In the genomic region with DNA sequence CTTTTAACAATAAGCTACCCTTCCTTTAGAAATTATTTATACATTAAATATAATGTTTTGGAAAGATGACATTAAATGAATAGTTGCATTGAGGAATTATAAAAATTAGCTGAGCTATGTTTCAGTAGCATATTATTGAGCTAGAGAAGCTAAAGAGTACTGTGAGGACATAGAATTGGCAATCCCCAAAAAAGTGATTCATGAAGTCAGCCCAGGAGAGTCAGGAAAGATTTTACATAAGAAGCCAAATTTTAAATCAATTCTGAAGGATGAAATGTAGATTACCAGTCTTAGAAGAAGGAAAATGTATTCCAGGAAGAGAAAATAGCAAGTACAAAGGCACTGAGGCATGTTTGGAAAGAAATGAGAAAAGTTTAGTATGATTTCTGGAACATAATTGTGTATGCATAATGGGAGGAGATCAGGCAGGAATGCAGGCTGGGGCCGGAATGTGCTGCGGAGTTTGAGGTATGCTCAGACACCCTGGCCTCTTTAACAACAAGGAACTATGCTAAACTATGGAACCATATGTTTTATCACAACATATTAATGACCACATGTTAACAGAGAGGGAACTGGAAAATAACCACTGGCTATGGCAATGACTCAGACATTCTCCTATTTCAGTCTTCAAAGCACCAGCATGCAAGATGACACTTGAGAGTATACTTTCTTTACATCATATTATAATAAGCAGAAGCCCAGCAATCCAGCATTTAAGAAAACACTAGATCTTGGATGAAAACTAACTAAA, we compare ENCODE assay signal across 12 cellular contexts.
A peak's percentile ranks its signal among the peaks of the same experiment; 100 is the strongest.
DNase-seq lines count a peak whose midpoint lies in the region; ATAC-seq, FAIRE-seq and TF ChIP-seq lines count a peak whose summit lies in the region.
"Had no signal": no experiment of that assay in that cellular context is flagged by ENCODE, and none has a peak within 500 bp of the region (broad histone marks: within the 10 kb centered on the region; RNA-seq: fewer than 3 reads in every experiment).

No MANE protein-coding gene starts in this region.

- no peaks in the 10 kb centered on the region for H3K9me1 ChIP-seq in keratinocyte (ENCODE audit: control insufficient read depth, extremely low read depth, insufficient read depth, low read length)

- DNase-seq in COLO829 (ENCODE audit: low spot score) (peak; percentile 56), HFFc6 (peak; percentile 61), keratinocyte (ENCODE audit: low read depth, low spot score) (peak; percentile 44), middle frontal gyrus (ENCODE audit: extremely low spot score, low spot score) (no peak), NCI-H146 (lab: John Stamatoyannopoulos, UW) (no peak), T-helper 1 cell (no peak), COR-L47 (lab: John Stamatoyannopoulos, UW) (no peak)
- DNase-seq: mucosa of descending colon; NCI-H446; stimulated activated CD4-positive, alpha-beta T cell treated with anti-CD3 and anti-CD28 coated beads, Interleukin-2, amount 100 ng/mL, for 48 hours had no signal

- peaks cover 35% of the 10 kb centered on the region for H3K4me1 Mint-ChIP-seq in HFFc6 (ENCODE audit: low read depth)
- H3K4me1 Mint-ChIP-seq: CD14-positive monocyte had no signal

- peak overlapping the region; percentile 64 for H3K27ac ChIP-seq in keratinocyte (ENCODE audit: control insufficient read depth, insufficient read depth, low read length)

- no peak overlapping the region for H3K4me3 ChIP-seq in keratinocyte (ENCODE audit: control insufficient read depth in 2 of 3, extremely low read depth in 1 of 3, insufficient read depth in 2 of 3, low read depth in 1 of 3, low read length in 3 of 3)
- H3K4me3 ChIP-seq: mucosa of descending colon had no signal

- no peak overlapping the region for H3K9ac ChIP-seq in keratinocyte (ENCODE audit: control insufficient read depth, extremely low read depth, insufficient read depth, low read length)

- H3K4me2 ChIP-seq in keratinocyte (ENCODE audit: control insufficient read depth, extremely low read depth, insufficient read depth, low read depth, low read length) = no peak overlapping the region

- peak overlapping the region; percentile 3 for H2AFZ ChIP-seq in keratinocyte (ENCODE audit: control insufficient read depth, low read length)

- peak; percentile 96 for FAIRE-seq in keratinocyte (lab: Jason Lieb, UNC)

- H4K20me1 ChIP-seq in keratinocyte (ENCODE audit: control insufficient read depth, extremely low read depth, insufficient read depth, low read length) = no peaks in the 10 kb centered on the region

- no peaks in the 10 kb centered on the region for H3K9me3 ChIP-seq in keratinocyte (ENCODE audit: control insufficient read depth, low read depth, low read length)
- H3K9me3 ChIP-seq: mucosa of descending colon had no signal

- no peaks in the 10 kb centered on the region for H3K36me3 Mint-ChIP-seq in HFFc6 (ENCODE audit: low read depth)
- H3K36me3 Mint-ChIP-seq: CD14-positive monocyte had no signal

- H3K27me3 ChIP-seq in keratinocyte (ENCODE audit: control insufficient read depth, extremely low read depth, insufficient read depth, low read length) = no peaks in the 10 kb centered on the region

- no peaks in the 10 kb centered on the region for H3K36me3 ChIP-seq in keratinocyte (ENCODE audit: control insufficient read depth in 2 of 2, extremely low read depth in 1 of 2, insufficient read depth in 2 of 2, low read length in 2 of 2)

- ATAC-seq in SK-N-SH treated with all-trans-retinoic acid at 6 μM for 48 hours = peak; percentile 80
- ATAC-seq: mucosa of descending colon had no signal

- H3K27me3 Mint-ChIP-seq in HFFc6 (ENCODE audit: insufficient read depth) = no peaks in the 10 kb centered on the region

- H3K79me2 ChIP-seq in keratinocyte (ENCODE audit: control insufficient read depth, insufficient read depth, low read length) = no peaks in the 10 kb centered on the region

- H3K4me1 ChIP-seq in keratinocyte (ENCODE audit: control insufficient read depth, extremely low read depth, insufficient read depth, low read length) = peaks cover 17% of the 10 kb centered on the region

- TF ChIP-seq CTCF in HFFc6 (IDR thresholded peaks at IDR 0.05) (no peak), keratinocyte (optimal IDR thresholded peaks at IDR 0.05 in 1 of 3, IDR thresholded peaks at IDR 0.05 in 1 of 3, conservative IDR thresholded peaks at IDR 0.05 in 1 of 3; ENCODE audit: extremely low read depth in 1 of 3, insufficient read depth in 2 of 3, low read length in 3 of 3) (no peak)

- H3K27ac Mint-ChIP-seq in HFFc6 = peak overlapping the region; percentile 36
- H3K27ac Mint-ChIP-seq: CD14-positive monocyte had no signal

- H3K4me3 Mint-ChIP-seq in HFFc6 = no peak overlapping the region
- H3K4me3 Mint-ChIP-seq: CD14-positive monocyte had no signal

- no peaks in the 10 kb centered on the region for H3K9me3 Mint-ChIP-seq in HFFc6
- H3K9me3 Mint-ChIP-seq: CD14-positive monocyte had no signal

- dilution Hi-C loops in keratinocyte (cut with MboI; ENCODE audit: extremely low pct_ligation_motif_present, low sequenced_read_pairs) = no loop called here

TF ChIP-seq in SK-N-SH treated with all-trans-retinoic acid at 6 μM for 48 hours, 23 proteins besides CTCF, POLR2A, EP300 and RAD21:
- TF ChIP-seq SNAI2 (CRISPR knock-in tag; IDR thresholded peaks at IDR 0.05) (no peak), ZC3H10 (CRISPR knock-in tag; IDR thresholded peaks at IDR 0.05) (no peak), RARB (CRISPR knock-in tag; IDR thresholded peaks at IDR 0.05) (no peak), ESRRG (CRISPR knock-in tag; IDR thresholded peaks at IDR 0.05) (no peak), ISL1 (CRISPR knock-in tag; IDR thresholded peaks at IDR 0.05) (no peak), CSDC2 (CRISPR knock-in tag; IDR thresholded peaks at IDR 0.05) (no peak)
- TF ChIP-seq, protein P1, sequence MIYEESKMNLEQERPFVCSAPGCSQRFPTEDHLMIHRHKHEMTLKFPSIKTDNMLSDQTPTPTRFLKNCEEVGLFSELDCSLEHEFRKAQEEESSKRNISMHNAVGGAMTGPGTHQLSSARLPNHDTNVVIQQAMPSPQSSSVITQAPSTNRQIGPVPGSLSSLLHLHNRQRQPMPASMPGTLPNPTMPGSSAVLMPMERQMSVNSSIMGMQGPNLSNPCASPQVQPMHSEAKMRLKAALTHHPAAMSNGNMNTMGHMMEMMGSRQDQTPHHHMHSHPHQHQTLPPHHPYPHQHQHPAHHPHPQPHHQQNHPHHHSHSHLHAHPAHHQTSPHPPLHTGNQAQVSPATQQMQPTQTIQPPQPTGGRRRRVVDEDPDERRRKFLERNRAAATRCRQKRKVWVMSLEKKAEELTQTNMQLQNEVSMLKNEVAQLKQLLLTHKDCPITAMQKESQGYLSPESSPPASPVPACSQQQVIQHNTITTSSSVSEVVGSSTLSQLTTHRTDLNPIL (CRISPR knock-in tag; IDR thresholded peaks at IDR 0.05; ENCODE audit: low read depth) = no peak

Comparison
In these comparisons a context has a peak if more than half of its experiments do, and no peak if none do; other contexts are left out.
1. DNase-seq: peak in COLO829 (single experiment), HFFc6 (single experiment) and keratinocyte (single experiment); none in middle frontal gyrus (single experiment), NCI-H146 (single experiment), T-helper 1 cell (0 of 5) and COR-L47 (single experiment).